8 cellular contexts compared by ENCODE assay signal in genomic region chr2:238513346-238513745, GRCh38.
A peak's percentile ranks its signal among the peaks of the same experiment; 100 is the strongest.
DNase-seq lines count a peak whose midpoint lies in the region; ATAC-seq and TF ChIP-seq lines count a peak whose summit lies in the region.

No MANE protein-coding gene starts in this region.

- no peaks in the 10 kb centered on the region for H3K36me3 ChIP-seq in HCT116 (ENCODE audit: control insufficient read depth in 1 of 2, insufficient read depth in 2 of 2, low read length in 2 of 2)
- H3K36me3 ChIP-seq in SK-N-MC (ENCODE audit: insufficient read depth, low read length) = no peaks in the 10 kb centered on the region

- no peak overlapping the region for H3K27ac ChIP-seq in HCT116 (ENCODE audit: low read depth, low read length)
- H3K27ac ChIP-seq in SK-N-MC = no peak overlapping the region

- H3K27me3 Mint-ChIP-seq in stimulated activated naive B cell treated with anti-CD40 and anti-IgM and Interleukin-4, amounts not matched to agents 10 μg/mL and 1 μg/mL and 100 μg/mL, for 72 hours = no peaks in the 10 kb centered on the region
- H3K27me3 Mint-ChIP-seq in T-helper 17 cell = peaks cover 4% of the 10 kb centered on the region

- H3K4me2 ChIP-seq in HCT116 (ENCODE audit: low read length) = no peak overlapping the region

- 0 out of 4 replicates have a peak, but pooled peaks cover 4 to 8% of the 10 kb centered on the region in 2 experiments for H3K9me3 ChIP-seq in HCT116 (ENCODE audit: control insufficient read depth in 1 of 2, insufficient read depth in 1 of 2, low read depth in 1 of 2, low read length in 2 of 2)
- H3K9me3 ChIP-seq in SK-N-MC (ENCODE audit: low read depth, low read length) = 0 out of 2 replicates have a peak, but pooled peaks cover 2% of the 10 kb centered on the region
- no peaks in the 10 kb centered on the region for H3K9me3 ChIP-seq in T-helper 17 cell (ENCODE audit: control insufficient read depth, low read length, poor library complexity, severe bottlenecking)

- H3K27me3 ChIP-seq in HCT116 (ENCODE audit: insufficient read depth, low read length) = no peaks in the 10 kb centered on the region

- H3K9me3 Mint-ChIP-seq in stimulated activated naive B cell treated with anti-CD40 and anti-IgM and Interleukin-4, amounts not matched to agents 10 μg/mL and 1 μg/mL and 100 μg/mL, for 72 hours = peaks cover 5 to 13% of the 10 kb centered on the region in 2 donors

- H3K9ac ChIP-seq in HCT116 (ENCODE audit: low read length) = no peak overlapping the region
- H3K9ac ChIP-seq in SK-N-MC (ENCODE audit: insufficient read length) = no peak overlapping the region

- intact Hi-C loops in HCT116 (cut with micrococcal nuclease) = loop anchor here (1.0 kb wide), 2 partner anchors 106 to 272 kb away; no protein-coding TSS in a partner anchor

- no peak overlapping the region for H3K4me3 Mint-ChIP-seq in stimulated activated naive B cell treated with anti-CD40 and anti-IgM and Interleukin-4, amounts not matched to agents 10 μg/mL and 1 μg/mL and 100 μg/mL, for 72 hours
- H3K4me3 Mint-ChIP-seq in T-helper 17 cell = no peak overlapping the region

- BruUV-seq in HCT116 (replicated peaks; lab: Mats Ljungman, UMichigan) = no TSS peak

- no peaks in the 10 kb centered on the region for H3K79me2 ChIP-seq in HCT116 (ENCODE audit: insufficient read depth, low read length)

- H3K27ac Mint-ChIP-seq in stimulated activated naive B cell treated with anti-CD40 and anti-IgM and Interleukin-4, amounts not matched to agents 10 μg/mL and 1 μg/mL and 100 μg/mL, for 72 hours = no peak overlapping the region
- no peak overlapping the region for H3K27ac Mint-ChIP-seq in T-helper 17 cell

- no peaks in the 10 kb centered on the region for H4K20me1 ChIP-seq in HCT116 (ENCODE audit: insufficient read depth)

- RAD21 ChIA-PET in HCT116 (lab: Charles Lee; ENCODE audit: low non-redundant PET in 1 of 2, low total read pairs in 2 of 2, uncharacterized antibody in 2 of 2, unreplicated experiment in 2 of 2) = interaction anchor here (1.0 to 1.3 kb wide), 3 partner anchors 84 to 272 kb away, joined by 3 to 6 read pairs (median 5); no protein-coding TSS in a partner anchor

- H3K4me3 ChIP-seq in HCT116 (replicated peaks in 1 of 2; ENCODE audit: low read depth in 1 of 2, low read length in 2 of 2) (no peak overlapping the region), SK-N-MC (no peak overlapping the region), foreskin fibroblast (ENCODE audit: low read depth in 1 of 2, low read length in 2 of 2) (no peak overlapping the region)

- CTCF ChIA-PET in HCT116 (lab: Charles Lee) = interaction anchor here (0.6 to 2.4 kb wide), 12 partner anchors 12 to 311 kb away, joined by 3 to 11 read pairs (median 6); no protein-coding TSS in a partner anchor

- POLR2A ChIA-PET in HCT116 (lab: Charles Lee) = no interaction called here

- TF ChIP-seq CTCF in HCT116 (IDR thresholded peaks at IDR 0.05 in 2 of 3, conservative IDR thresholded peaks at IDR 0.05 in 1 of 3; ENCODE audit: borderline replicate concordance in 1 of 3, insufficient read depth in 1 of 3, low read depth in 2 of 3, low read length in 2 of 3) (peak; percentile 73 to 83 (median 73)), foreskin fibroblast (IDR thresholded peaks at IDR 0.05; ENCODE audit: low read depth, low read length) (peak; percentile 73)

- TF ChIP-seq POLR2A in HCT116 (IDR thresholded peaks at IDR 0.05; ENCODE audit: borderline replicate concordance, extremely low read depth, insufficient read depth, insufficient read length) = no peak

- TF ChIP-seq RAD21 in HCT116 (IDR thresholded peaks at IDR 0.05; ENCODE audit: low read depth) = peak; percentile 85

- H3K9me2 ChIP-seq in HCT116 (ENCODE audit: insufficient read depth) = no peaks in the 10 kb centered on the region

- peak overlapping the region; percentile 1 for H2AFZ ChIP-seq in HCT116 (ENCODE audit: low read depth, low read length, poor library complexity, severe bottlenecking)

- peak; percentile 95 for ATAC-seq in HCT116
- peak; percentile 48 to 67 for ATAC-seq in stimulated activated naive B cell treated with anti-CD40 and anti-IgM and Interleukin-4, amounts not matched to agents 10 μg/mL and 1 μg/mL and 100 μg/mL, for 72 hours (replicated peaks)
- no peak for ATAC-seq in T-helper 17 cell
- no peak for ATAC-seq in GM18511 (IDR thresholded peaks at IDR 0.05; ENCODE audit: unreplicated experiment)
- no peak for ATAC-seq in GM19467 (IDR thresholded peaks at IDR 0.05; ENCODE audit: unreplicated experiment)

- peaks cover 9 to 13% of the 10 kb centered on the region in 2 donors for H3K36me3 Mint-ChIP-seq in stimulated activated naive B cell treated with anti-CD40 and anti-IgM and Interleukin-4, amounts not matched to agents 10 μg/mL and 1 μg/mL and 100 μg/mL, for 72 hours
- no peaks in the 10 kb centered on the region for H3K36me3 Mint-ChIP-seq in T-helper 17 cell (ENCODE audit: low read depth)

- H3K4me1 Mint-ChIP-seq in stimulated activated naive B cell treated with anti-CD40 and anti-IgM and Interleukin-4, amounts not matched to agents 10 μg/mL and 1 μg/mL and 100 μg/mL, for 72 hours = peaks cover 0 to 7% of the 10 kb centered on the region in 2 donors
- no peaks in the 10 kb centered on the region for H3K4me1 Mint-ChIP-seq in T-helper 17 cell

- peak; percentile 59 for DNase-seq in Daoy (ENCODE audit: low read depth)
- DNase-seq in HCT116 (ENCODE audit: low read depth, low spot score) = peak; percentile 42
- DNase-seq in SK-N-MC (ENCODE audit: low read depth, low spot score) = peak; percentile 8
- peak; percentile 54 to 84 for DNase-seq in foreskin fibroblast
- DNase-seq in stimulated activated naive B cell treated with anti-CD40 and anti-IgM and Interleukin-4, amounts not matched to agents 10 μg/mL and 1 μg/mL and 100 μg/mL, for 72 hours = no peak
- DNase-seq in T-helper 17 cell = no peak

- H3K4me1 ChIP-seq in HCT116 (ENCODE audit: control insufficient read depth in 1 of 2, insufficient read depth in 2 of 2, low read length in 2 of 2) = no peaks in the 10 kb centered on the region

TF ChIP-seq in HCT116, 20 proteins besides CTCF, POLR2A, EP300 and RAD21:
- 0 out of 2 replicates have a peak, but pooled peaks have one; percentile 19 for TF ChIP-seq MAX (IDR thresholded peaks at IDR 0.05)
- TF ChIP-seq CBX3 (IDR thresholded peaks at IDR 0.05; ENCODE audit: low read depth) = 0 out of 2 replicates have a peak, but pooled peaks have one; percentile 7
- TF ChIP-seq CEBPB (IDR thresholded peaks at IDR 0.05; ENCODE audit: low read depth) = no peak
TF ChIP-seq in HCT116: peak in this region for 2.

Comparison
In these comparisons a context has a peak if more than half of its experiments do, and no peak if none do; other contexts are left out.
1. DNase-seq: peak in Daoy (single experiment), HCT116 (single experiment), SK-N-MC (single experiment) and foreskin fibroblast (2 of 2); none in stimulated activated naive B cell treated with anti-CD40 and anti-IgM and Interleukin-4, amounts not matched to agents 10 μg/mL and 1 μg/mL and 100 μg/mL, for 72 hours (single experiment) and T-helper 17 cell (0 of 3).
2. ATAC-seq: peak in HCT116 (single experiment) and stimulated activated naive B cell treated with anti-CD40 and anti-IgM and Interleukin-4, amounts not matched to agents 10 μg/mL and 1 μg/mL and 100 μg/mL, for 72 hours (2 of 2); none in T-helper 17 cell (single experiment), GM18511 (single experiment) and GM19467 (single experiment).